ENCODE assay signal across 1 cellular context in the genomic region with DNA sequence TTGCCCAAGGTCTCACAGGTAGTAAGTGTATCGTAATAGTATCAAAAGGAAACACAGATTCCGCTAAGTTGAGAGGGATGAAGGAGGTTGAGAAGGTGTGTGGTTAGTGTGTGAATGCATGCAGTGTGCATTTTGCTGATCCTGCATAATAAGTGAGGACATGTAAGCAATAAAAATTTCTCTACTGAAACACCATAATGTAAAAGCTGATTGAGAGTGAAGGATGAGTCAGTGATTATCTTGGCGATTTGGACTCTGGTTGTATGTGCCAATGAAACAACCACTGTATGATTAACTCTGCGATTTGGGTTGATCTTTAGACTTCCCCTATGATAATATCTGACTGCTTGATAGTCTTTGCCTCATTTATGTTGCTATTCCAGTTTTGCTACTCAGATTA.
A peak's percentile ranks its signal among the peaks of the same experiment; 100 is the strongest.
TF ChIP-seq lines count a peak whose summit lies in the region.

No MANE protein-coding gene starts in this region.

TF ChIP-seq in HepG2, 621 proteins besides CTCF, POLR2A, EP300 and RAD21:
- TF ChIP-seq ZNF329 (CRISPR knock-in tag; IDR thresholded peaks at IDR 0.05; ENCODE audit: low read depth) (no peak), ZNF207 (IDR thresholded peaks at IDR 0.05; ENCODE audit: borderline replicate concordance) (no peak), FOXA1 (IDR thresholded peaks at IDR 0.05) (no peak), FOXA1 (CRISPR knock-in tag; IDR thresholded peaks at IDR 0.05) (no peak), ZNF34 (CRISPR knock-in tag; IDR thresholded peaks at IDR 0.05; ENCODE audit: borderline replicate concordance) (no peak), HNF4G (IDR thresholded peaks at IDR 0.05; ENCODE audit: borderline replicate concordance, low read depth, low read length) (0 out of 2 replicates have a peak, but pooled peaks have one; percentile 19), HNF4G (CRISPR knock-in tag; IDR thresholded peaks at IDR 0.05; ENCODE audit: borderline replicate concordance, low read depth) (no peak), HDAC2 (CRISPR knock-in tag; IDR thresholded peaks at IDR 0.05) (no peak), BCL6 (CRISPR knock-in tag; IDR thresholded peaks at IDR 0.05) (no peak), MAF1 (CRISPR knock-in tag; IDR thresholded peaks at IDR 0.05; ENCODE audit: borderline replicate concordance) (no peak), MAFK (conservative IDR thresholded peaks at IDR 0.05 in 1 of 2, IDR thresholded peaks at IDR 0.05 in 1 of 2; ENCODE audit: low read length in 2 of 2) (peak; percentile 99), HNF4A (CRISPR knock-in tag; IDR thresholded peaks at IDR 0.05) (0 out of 2 replicates have a peak, but pooled peaks have one; percentile 14), SP5 (CRISPR knock-in tag; IDR thresholded peaks at IDR 0.05; ENCODE audit: borderline replicate concordance, low read depth) (no peak), NFYB (CRISPR knock-in tag; IDR thresholded peaks at IDR 0.05) (no peak), ZNF20 (CRISPR knock-in tag; IDR thresholded peaks at IDR 0.05) (no peak), GABPB1 (CRISPR knock-in tag; IDR thresholded peaks at IDR 0.05) (no peak), FOXA3 (CRISPR knock-in tag; IDR thresholded peaks at IDR 0.05) (no peak), RARA (CRISPR knock-in tag; IDR thresholded peaks at IDR 0.05) (no peak), KLF6 (CRISPR knock-in tag; IDR thresholded peaks at IDR 0.05) (no peak), MAFF (IDR thresholded peaks at IDR 0.05; ENCODE audit: low read depth, low read length) (peak; percentile 100), KDM5B (CRISPR knock-in tag; IDR thresholded peaks at IDR 0.05; ENCODE audit: borderline replicate concordance) (no peak), KDM2A (CRISPR knock-in tag; IDR thresholded peaks at IDR 0.05; ENCODE audit: borderline replicate concordance, low read depth) (no peak), ZNF354B (CRISPR knock-in tag; IDR thresholded peaks at IDR 0.05) (no peak)
- TF ChIP-seq, protein P1, sequence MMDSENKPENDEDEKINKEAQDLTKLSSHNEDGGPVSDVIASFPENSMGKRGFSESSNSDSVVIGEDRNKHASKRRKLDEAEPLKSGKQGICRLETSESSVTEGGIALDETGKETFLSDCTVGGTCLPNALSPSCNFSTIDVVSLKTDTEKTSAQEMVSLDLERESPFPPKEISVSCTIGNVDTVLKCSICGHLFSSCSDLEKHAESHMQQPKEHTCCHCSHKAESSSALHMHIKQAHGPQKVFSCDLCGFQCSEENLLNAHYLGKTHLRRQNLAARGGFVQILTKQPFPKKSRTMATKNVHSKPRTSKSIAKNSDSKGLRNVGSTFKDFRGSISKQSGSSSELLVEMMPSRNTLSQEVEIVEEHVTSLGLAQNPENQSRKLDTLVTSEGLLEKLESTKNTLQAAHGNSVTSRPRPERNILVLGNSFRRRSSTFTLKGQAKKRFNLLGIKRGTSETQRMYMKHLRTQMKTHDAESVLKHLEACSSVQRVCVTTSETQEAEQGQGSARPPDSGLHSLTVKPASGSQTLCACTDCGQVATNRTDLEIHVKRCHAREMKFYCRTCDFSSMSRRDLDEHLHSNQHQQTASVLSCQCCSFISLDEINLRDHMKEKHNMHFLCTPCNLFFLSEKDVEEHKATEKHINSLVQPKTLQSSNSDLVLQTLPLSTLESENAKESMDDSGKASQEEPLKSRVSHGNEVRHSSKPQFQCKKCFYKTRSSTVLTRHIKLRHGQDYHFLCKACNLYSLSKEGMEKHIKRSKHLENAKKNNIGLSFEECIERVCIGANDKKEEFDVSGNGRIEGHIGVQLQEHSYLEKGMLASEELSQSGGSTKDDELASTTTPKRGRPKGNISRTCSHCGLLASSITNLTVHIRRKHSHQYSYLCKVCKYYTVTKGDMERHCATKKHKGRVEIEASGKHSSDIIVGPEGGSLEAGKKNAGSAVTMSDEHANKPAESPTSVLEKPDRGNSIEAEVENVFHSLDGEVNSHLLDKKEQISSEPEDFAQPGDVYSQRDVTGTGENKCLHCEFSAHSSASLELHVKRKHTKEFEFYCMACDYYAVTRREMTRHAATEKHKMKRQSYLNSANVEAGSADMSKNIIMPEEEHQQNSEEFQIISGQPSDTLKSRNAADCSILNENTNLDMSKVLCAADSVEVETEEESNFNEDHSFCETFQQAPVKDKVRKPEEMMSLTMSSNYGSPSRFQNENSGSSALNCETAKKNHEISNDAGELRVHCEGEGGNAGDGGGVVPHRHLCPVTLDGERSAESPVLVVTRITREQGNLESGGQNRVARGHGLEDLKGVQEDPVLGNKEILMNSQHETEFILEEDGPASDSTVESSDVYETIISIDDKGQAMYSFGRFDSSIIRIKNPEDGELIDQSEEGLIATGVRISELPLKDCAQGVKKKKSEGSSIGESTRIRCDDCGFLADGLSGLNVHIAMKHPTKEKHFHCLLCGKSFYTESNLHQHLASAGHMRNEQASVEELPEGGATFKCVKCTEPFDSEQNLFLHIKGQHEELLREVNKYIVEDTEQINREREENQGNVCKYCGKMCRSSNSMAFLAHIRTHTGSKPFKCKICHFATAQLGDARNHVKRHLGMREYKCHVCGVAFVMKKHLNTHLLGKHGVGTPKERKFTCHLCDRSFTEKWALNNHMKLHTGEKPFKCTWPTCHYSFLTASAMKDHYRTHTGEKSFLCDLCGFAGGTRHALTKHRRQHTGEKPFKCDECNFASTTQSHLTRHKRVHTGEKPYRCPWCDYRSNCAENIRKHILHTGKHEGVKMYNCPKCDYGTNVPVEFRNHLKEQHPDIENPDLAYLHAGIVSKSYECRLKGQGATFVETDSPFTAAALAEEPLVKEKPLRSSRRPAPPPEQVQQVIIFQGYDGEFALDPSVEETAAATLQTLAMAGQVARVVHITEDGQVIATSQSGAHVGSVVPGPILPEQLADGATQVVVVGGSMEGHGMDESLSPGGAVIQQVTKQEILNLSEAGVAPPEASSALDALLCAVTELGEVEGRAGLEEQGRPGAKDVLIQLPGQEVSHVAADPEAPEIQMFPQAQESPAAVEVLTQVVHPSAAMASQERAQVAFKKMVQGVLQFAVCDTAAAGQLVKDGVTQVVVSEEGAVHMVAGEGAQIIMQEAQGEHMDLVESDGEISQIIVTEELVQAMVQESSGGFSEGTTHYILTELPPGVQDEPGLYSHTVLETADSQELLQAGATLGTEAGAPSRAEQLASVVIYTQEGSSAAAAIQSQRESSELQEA (CRISPR knock-in tag; IDR thresholded peaks at IDR 0.05; ENCODE audit: not compliant biosample characterization) = no peak
- TF ChIP-seq, protein P2, sequence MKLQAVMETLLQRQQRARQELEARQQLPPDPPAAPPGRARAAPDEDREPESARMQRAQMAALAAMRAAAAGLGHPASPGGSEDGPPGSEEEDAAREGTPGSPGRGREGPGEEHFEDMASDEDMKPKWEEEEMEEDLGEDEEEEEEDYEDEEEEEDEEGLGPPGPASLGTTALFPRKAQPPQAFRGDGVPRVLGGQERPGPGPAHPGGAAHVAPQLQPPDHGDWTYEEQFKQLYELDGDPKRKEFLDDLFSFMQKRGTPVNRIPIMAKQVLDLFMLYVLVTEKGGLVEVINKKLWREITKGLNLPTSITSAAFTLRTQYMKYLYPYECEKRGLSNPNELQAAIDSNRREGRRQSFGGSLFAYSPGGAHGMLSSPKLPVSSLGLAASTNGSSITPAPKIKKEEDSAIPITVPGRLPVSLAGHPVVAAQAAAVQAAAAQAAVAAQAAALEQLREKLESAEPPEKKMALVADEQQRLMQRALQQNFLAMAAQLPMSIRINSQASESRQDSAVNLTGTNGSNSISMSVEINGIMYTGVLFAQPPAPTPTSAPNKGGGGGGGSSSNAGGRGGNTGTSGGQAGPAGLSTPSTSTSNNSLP (IDR thresholded peaks at IDR 0.05; ENCODE audit: low read depth, low read length) = peak; percentile 85
- TF ChIP-seq, protein P3, sequence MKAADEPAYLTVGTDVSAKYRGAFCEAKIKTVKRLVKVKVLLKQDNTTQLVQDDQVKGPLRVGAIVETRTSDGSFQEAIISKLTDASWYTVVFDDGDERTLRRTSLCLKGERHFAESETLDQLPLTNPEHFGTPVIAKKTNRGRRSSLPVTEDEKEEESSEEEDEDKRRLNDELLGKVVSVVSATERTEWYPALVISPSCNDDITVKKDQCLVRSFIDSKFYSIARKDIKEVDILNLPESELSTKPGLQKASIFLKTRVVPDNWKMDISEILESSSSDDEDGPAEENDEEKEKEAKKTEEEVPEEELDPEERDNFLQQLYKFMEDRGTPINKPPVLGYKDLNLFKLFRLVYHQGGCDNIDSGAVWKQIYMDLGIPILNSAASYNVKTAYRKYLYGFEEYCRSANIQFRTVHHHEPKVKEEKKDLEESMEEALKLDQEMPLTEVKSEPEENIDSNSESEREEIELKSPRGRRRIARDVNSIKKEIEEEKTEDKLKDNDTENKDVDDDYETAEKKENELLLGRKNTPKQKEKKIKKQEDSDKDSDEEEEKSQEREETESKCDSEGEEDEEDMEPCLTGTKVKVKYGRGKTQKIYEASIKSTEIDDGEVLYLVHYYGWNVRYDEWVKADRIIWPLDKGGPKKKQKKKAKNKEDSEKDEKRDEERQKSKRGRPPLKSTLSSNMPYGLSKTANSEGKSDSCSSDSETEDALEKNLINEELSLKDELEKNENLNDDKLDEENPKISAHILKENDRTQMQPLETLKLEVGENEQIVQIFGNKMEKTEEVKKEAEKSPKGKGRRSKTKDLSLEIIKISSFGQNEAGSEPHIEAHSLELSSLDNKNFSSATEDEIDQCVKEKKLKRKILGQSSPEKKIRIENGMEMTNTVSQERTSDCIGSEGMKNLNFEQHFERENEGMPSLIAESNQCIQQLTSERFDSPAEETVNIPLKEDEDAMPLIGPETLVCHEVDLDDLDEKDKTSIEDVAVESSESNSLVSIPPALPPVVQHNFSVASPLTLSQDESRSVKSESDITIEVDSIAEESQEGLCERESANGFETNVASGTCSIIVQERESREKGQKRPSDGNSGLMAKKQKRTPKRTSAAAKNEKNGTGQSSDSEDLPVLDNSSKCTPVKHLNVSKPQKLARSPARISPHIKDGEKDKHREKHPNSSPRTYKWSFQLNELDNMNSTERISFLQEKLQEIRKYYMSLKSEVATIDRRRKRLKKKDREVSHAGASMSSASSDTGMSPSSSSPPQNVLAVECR (CRISPR knock-in tag; IDR thresholded peaks at IDR 0.05; ENCODE audit: borderline replicate concordance) = no peak
- TF ChIP-seq, protein P4, sequence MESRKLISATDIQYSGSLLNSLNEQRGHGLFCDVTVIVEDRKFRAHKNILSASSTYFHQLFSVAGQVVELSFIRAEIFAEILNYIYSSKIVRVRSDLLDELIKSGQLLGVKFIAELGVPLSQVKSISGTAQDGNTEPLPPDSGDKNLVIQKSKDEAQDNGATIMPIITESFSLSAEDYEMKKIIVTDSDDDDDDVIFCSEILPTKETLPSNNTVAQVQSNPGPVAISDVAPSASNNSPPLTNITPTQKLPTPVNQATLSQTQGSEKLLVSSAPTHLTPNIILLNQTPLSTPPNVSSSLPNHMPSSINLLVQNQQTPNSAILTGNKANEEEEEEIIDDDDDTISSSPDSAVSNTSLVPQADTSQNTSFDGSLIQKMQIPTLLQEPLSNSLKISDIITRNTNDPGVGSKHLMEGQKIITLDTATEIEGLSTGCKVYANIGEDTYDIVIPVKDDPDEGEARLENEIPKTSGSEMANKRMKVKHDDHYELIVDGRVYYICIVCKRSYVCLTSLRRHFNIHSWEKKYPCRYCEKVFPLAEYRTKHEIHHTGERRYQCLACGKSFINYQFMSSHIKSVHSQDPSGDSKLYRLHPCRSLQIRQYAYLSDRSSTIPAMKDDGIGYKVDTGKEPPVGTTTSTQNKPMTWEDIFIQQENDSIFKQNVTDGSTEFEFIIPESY (CRISPR knock-in tag; IDR thresholded peaks at IDR 0.05) = peak; percentile 91
- TF ChIP-seq, protein P5, sequence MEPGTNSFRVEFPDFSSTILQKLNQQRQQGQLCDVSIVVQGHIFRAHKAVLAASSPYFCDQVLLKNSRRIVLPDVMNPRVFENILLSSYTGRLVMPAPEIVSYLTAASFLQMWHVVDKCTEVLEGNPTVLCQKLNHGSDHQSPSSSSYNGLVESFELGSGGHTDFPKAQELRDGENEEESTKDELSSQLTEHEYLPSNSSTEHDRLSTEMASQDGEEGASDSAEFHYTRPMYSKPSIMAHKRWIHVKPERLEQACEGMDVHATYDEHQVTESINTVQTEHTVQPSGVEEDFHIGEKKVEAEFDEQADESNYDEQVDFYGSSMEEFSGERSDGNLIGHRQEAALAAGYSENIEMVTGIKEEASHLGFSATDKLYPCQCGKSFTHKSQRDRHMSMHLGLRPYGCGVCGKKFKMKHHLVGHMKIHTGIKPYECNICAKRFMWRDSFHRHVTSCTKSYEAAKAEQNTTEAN (CRISPR knock-in tag; conservative IDR thresholded peaks at IDR 0.05) = no peak
- TF ChIP-seq, protein P6, sequence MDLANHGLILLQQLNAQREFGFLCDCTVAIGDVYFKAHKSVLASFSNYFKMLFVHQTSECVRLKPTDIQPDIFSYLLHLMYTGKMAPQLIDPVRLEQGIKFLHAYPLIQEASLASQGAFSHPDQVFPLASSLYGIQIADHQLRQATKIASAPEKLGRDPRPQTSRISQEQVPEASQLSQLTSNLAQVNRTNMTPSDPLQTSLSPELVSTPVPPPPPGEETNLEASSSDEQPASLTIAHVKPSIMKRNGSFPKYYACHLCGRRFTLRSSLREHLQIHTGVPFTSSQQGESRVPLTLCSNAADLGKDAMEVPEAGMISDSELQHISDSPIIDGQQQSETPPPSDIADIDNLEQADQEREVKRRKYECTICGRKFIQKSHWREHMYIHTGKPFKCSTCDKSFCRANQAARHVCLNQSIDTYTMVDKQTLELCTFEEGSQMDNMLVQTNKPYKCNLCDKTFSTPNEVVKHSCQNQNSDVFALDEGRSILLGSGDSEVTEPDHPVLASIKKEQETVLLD (CRISPR knock-in tag; IDR thresholded peaks at IDR 0.05; ENCODE audit: low read depth) = no peak
